In the genomic region with DNA sequence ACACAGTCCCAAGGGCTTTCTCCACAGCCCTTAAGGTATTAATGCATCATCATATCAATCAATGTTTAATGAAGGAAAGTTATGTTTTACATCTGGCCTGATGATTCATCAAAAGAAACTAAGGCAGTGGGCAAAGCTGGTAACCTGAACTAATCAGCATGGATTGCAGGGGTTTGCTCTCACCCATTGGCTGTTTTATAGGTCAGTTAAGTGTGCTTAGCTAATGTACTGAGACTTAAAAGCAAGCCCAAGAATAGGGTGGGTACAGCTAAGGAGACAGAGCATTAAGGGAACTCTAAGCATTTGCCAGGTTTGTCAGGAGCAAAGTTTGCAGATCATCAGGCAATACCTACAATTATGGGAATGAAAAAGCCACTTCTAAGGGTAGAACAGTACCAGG, we compare ENCODE assay signal across 24 cellular contexts.
"Had no signal": no experiment of that assay in that cellular context is flagged by ENCODE, and none has a peak within 500 bp of the region (broad histone marks: within the 10 kb centered on the region; RNA-seq: fewer than 3 reads in every experiment).

No MANE protein-coding gene starts in this region.

- DNase-seq: activated CD4-positive, alpha-beta T cell treated with anti-CD3 and anti-CD28 coated beads for 48 hours; activated CD4-positive, alpha-beta T cell treated with anti-CD3 and anti-CD28 coated beads, Interleukin-2, amount 50 U/mL, for 4 hours; activated CD8-positive, alpha-beta memory T cell treated with anti-CD3 and anti-CD28 coated beads, Interleukin-2, amount 50 U/mL, for 48 hours; activated CD8-positive, alpha-beta T cell treated with anti-CD3 and anti-CD28 coated beads, Interleukin-2, amount 10 ng/mL, durations not matched to agents 7 days and 5 days; activated naive CD4-positive, alpha-beta T cell treated with anti-CD3 and anti-CD28 coated beads, Interleukin-2, amount 50 U/mL, for 16 hours; activated naive CD8-positive, alpha-beta T cell treated with anti-CD3 and anti-CD28 coated beads, Interleukin-2, amount 10 ng/mL, durations not matched to agents 7 days and 5 days; activated T-cell treated with anti-CD3 and anti-CD28 coated beads, Interleukin-2, amount 50 U/mL, for 1 hour; adrenal gland; anterior cingulate cortex; body of pancreas; KG1; NCI-H1092; NCI-H1417; NCI-H1930; NCI-H2171 treated with DMSO at 0.1 percent for 48 hours; NCI-H226; NCI-H526 treated with DMSO at 0.1 percent for 48 hours; Peyer's patch; Right ventricle myocardium superior; SJCRH30; SK-N-SH; T-helper 1 cell had no signal

- H3K4me3 ChIP-seq: adrenal gland, body of pancreas, Peyer's patch, SJCRH30 had no signal

- H3K36me3 ChIP-seq: adrenal gland, Peyer's patch, SJCRH30 had no signal

- H3K27ac ChIP-seq: adrenal gland, body of pancreas, Peyer's patch, RWPE1, SJCRH30, VCaP had no signal

- H3K4me1 ChIP-seq: adrenal gland, body of pancreas, Peyer's patch, SJCRH30 had no signal

- H3K9ac ChIP-seq: SK-N-SH had no signal

- H3K9me3 ChIP-seq: adrenal gland, body of pancreas, Peyer's patch, SJCRH30, SK-N-SH had no signal

- H3K27me3 ChIP-seq: adrenal gland, body of pancreas, Peyer's patch, SJCRH30 had no signal

- H3K4me2 ChIP-seq: SK-N-SH had no signal
